ENCODE assay signal across 27 cellular contexts in genomic region chr4:187782425-187782824, GRCh38.
DNase-seq lines count a peak whose midpoint lies in the region; ATAC-seq and TF ChIP-seq lines count a peak whose summit lies in the region.
"Had no signal": no experiment of that assay in that cellular context is flagged by ENCODE, and none has a peak within 500 bp of the region (broad histone marks: within the 10 kb centered on the region; RNA-seq: fewer than 3 reads in every experiment).

No MANE protein-coding gene starts in this region.

- H3K4me1 ChIP-seq in mesendoderm (ENCODE audit: control insufficient read depth, low read depth, low read length) (no peaks in the 10 kb centered on the region), PC-3 (ENCODE audit: insufficient read depth, low read length) (no peaks in the 10 kb centered on the region)
- H3K4me1 ChIP-seq: HAP-1, SJSA1 had no signal

- H3K79me2 ChIP-seq in mesendoderm (ENCODE audit: control insufficient read depth, insufficient read depth, low read length) = no peaks in the 10 kb centered on the region
- H3K79me2 ChIP-seq in PC-3 (ENCODE audit: low read length) = no peaks in the 10 kb centered on the region

- BruUV-seq in PC-3 (replicated peaks; lab: Mats Ljungman, UMichigan) = no TSS peak

- TF ChIP-seq CTCF in PC-3 (conservative IDR thresholded peaks at IDR 0.05; ENCODE audit: low read depth, low read length) = no peak

- no peak overlapping the region for H3K9ac ChIP-seq in mesendoderm (ENCODE audit: low read length)
- H3K9ac ChIP-seq in PC-3 (ENCODE audit: low read length) = no peak overlapping the region

- H3K27me3 ChIP-seq in mesendoderm (ENCODE audit: insufficient read depth, low read length, poor library complexity) = no peaks in the 10 kb centered on the region
- H3K27me3 ChIP-seq in PC-3 (ENCODE audit: low read length) = no peaks in the 10 kb centered on the region
- H3K27me3 ChIP-seq: SJSA1 had no signal

- H3K36me3 ChIP-seq in mesendoderm (ENCODE audit: control insufficient read depth, insufficient read depth, low read length) = no peaks in the 10 kb centered on the region
- H3K36me3 ChIP-seq in PC-3 (ENCODE audit: low read depth, low read length) = no peaks in the 10 kb centered on the region
- H3K36me3 ChIP-seq: HAP-1, SJSA1 had no signal

- CTCF ChIA-PET in PC-3 (lab: Charles Lee) = no interaction called here

- H3K9me2 ChIP-seq in PC-3 (replicated peaks; ENCODE audit: low read length) = no peaks in the 10 kb centered on the region

- no peaks in the 10 kb centered on the region for H4K20me1 ChIP-seq in PC-3 (ENCODE audit: low read length)

- no peak overlapping the region for H3K4ac ChIP-seq in mesendoderm (ENCODE audit: low read depth, low read length)

- no peak overlapping the region for H4K5ac ChIP-seq in mesendoderm (ENCODE audit: low read length)

- no peak overlapping the region for H3K4me2 ChIP-seq in mesendoderm (ENCODE audit: low read length)
- H3K4me2 ChIP-seq in PC-3 (ENCODE audit: low read length) = no peak overlapping the region

- no peak overlapping the region for H3K56ac ChIP-seq in mesendoderm (ENCODE audit: low read length)

- H4K8ac ChIP-seq in mesendoderm (ENCODE audit: low read depth, low read length) = no peak overlapping the region

- no peak overlapping the region for H3K23ac ChIP-seq in mesendoderm (ENCODE audit: low read length)

- H2BK5ac ChIP-seq in mesendoderm (ENCODE audit: low read length) = no peak overlapping the region

- no peak overlapping the region for H2BK120ac ChIP-seq in mesendoderm (ENCODE audit: low read depth, low read length)

- no CpG with 5 or more reads among the region's 2 CpGs for WGBS in mesendoderm (ENCODE audit: extremely low coverage, insufficient coverage, low lambda C conversion rate)

- POLR2A ChIA-PET in PC-3 (lab: Charles Lee; ENCODE audit: unreplicated experiment) = no interaction called here

- H3K4me3 ChIP-seq in mesendoderm (ENCODE audit: low read length) (no peak overlapping the region), PC-3 (ENCODE audit: low read length) (no peak overlapping the region)
- H3K4me3 ChIP-seq: GM12878, HAP-1, SJSA1 had no signal

- H2AFZ ChIP-seq in PC-3 (ENCODE audit: low read length) = no peak overlapping the region

- DNase-seq in DMS53 (lab: John Stamatoyannopoulos, UW) (peak; percentile 21), DMS53 treated with DMSO at 0.1 percent for 48 hours (lab: John Stamatoyannopoulos, UW; ENCODE audit: unreplicated experiment) (no peak), mesendoderm (no peak), pons (ENCODE audit: low spot score) (peak; percentile 2), PC-3 (no peak), mucosa of gallbladder (ENCODE audit: low spot score) (no peak), DMS79 treated with DMSO at 0.1 percent for 48 hours (lab: John Stamatoyannopoulos, UW) (no peak), HCEC 1CT (no peak)
- DNase-seq: ACHN; DMS153; EL; GDM1; GOT3; KBM-7; NCI-H1105 treated with DMSO at 0.1 percent for 48 hours; NCI-H146; NCI-H1930; NCI-H446; NCI-H524 treated with DMSO at 0.1 percent for 48 hours; NCI-H82; NK-92 treated with Interleukin-12 subunit alpha and Interleukin-12 subunit beta, amount 100 ng/mL, for 24 hours; Right ventricle myocardium superior; RPMI8226 had no signal

- intact Hi-C loops in PC-3 (cut with micrococcal nuclease) = no loop called here

- H3K27ac ChIP-seq in mesendoderm (ENCODE audit: low read depth, low read length) (no peak overlapping the region), PC-3 (ENCODE audit: low read length) (no peak overlapping the region)
- H3K27ac ChIP-seq: 22Rv1, SJSA1 had no signal

- no peak overlapping the region for H2BK15ac ChIP-seq in mesendoderm (replicated peaks; ENCODE audit: low read depth)

- no peak for ATAC-seq in PC-3
- ATAC-seq: GM12878 had no signal

- H2AK5ac ChIP-seq in mesendoderm (ENCODE audit: low read length) = no peak overlapping the region

- no peaks in the 10 kb centered on the region for H3K79me1 ChIP-seq in mesendoderm (ENCODE audit: low read length)

- H3F3A ChIP-seq in PC-3 (ENCODE audit: low read length, unreplicated experiment) = no peaks in the 10 kb centered on the region

- peak overlapping the region; percentile 60 for H3K18ac ChIP-seq in mesendoderm (ENCODE audit: low read length)

- no peaks in the 10 kb centered on the region for H3K9me3 ChIP-seq in PC-3 (ENCODE audit: low read length)
- H3K9me3 ChIP-seq: HAP-1, SJSA1 had no signal

Comparison
In these comparisons a context has a peak if more than half of its experiments do, and no peak if none do; other contexts are left out.
1. DNase-seq: peak in DMS53 (single experiment) and pons (single experiment); none in DMS53 treated with DMSO at 0.1 percent for 48 hours (single experiment), mesendoderm (single experiment), PC-3 (single experiment), mucosa of gallbladder (single experiment), DMS79 treated with DMSO at 0.1 percent for 48 hours (single experiment) and HCEC 1CT (single experiment).